ENCODE assay signal across 9 cellular contexts in the genomic region with DNA sequence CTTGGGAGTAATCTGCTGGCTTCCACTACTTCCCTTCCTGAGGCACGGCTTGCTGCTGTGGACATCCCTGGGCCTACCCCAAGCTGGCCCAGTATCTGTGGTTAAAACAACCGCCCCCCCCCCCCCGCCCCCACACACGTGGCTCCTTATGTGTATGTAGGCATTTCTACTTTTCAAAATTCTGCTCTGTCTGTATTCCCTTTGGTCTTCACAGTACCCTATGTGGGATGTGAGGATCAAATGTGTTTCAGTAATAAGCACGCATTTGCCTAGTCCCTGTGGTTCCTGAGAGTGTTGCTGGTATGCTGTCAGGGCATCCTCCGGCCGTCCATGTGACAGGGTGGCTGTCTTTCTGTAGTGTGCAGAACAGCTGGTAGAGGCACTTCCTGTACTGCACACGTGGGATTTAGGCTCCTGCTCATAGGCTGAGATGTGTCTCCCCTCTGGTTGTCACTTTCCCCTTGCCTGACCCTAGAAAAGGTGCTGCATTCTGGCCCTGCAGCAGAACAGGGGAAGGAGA.
A peak's percentile ranks its signal among the peaks of the same experiment; 100 is the strongest.
DNase-seq lines count a peak whose midpoint lies in the region; ATAC-seq, FAIRE-seq and TF ChIP-seq lines count a peak whose summit lies in the region.
"Had no signal": no experiment of that assay in that cellular context is flagged by ENCODE, and none has a peak within 500 bp of the region (broad histone marks: within the 10 kb centered on the region; RNA-seq: fewer than 3 reads in every experiment).

No MANE protein-coding gene starts in this region.

- no peak for FAIRE-seq in H54 (lab: Jason Lieb, UNC)

- no peaks in the 10 kb centered on the region for H3K36me3 ChIP-seq in GM06990 (ENCODE audit: control insufficient read depth, insufficient read depth, low read length)

- peak overlapping the region; percentile 83 for H3K27ac ChIP-seq in HL-60 (replicated peaks)

- peak; percentile 48 for DNase-seq in GM06990 (ENCODE audit: extremely low read depth, insufficient read length)
- peak; percentile 68 to 84 for DNase-seq in HL-60 (ENCODE audit: low read depth in 1 of 2, low spot score in 1 of 2)
- peak; percentile 27 for DNase-seq in T-helper 22 cell (ENCODE audit: low read depth)
- DNase-seq in choroid plexus epithelial cell (ENCODE audit: low read depth), result peak; percentile 23
- DNase-seq in stimulated activated CD8-positive, alpha-beta memory T cell treated with anti-CD3 and anti-CD28 coated beads, Interleukin-12 subunit alpha, Interleukin-12 subunit beta, amount 100 ng/mL, for 1 hour (ENCODE audit: low read depth), result peak; percentile 37
- no peak for DNase-seq in H54 (ENCODE audit: insufficient read length, low spot score)
- no peak for DNase-seq in inferior parietal cortex (ENCODE audit: extremely low spot score)
- DNase-seq: heart left ventricle had no signal

- no peak for TF ChIP-seq POLR2A in H54 (IDR thresholded peaks at IDR 0.05; ENCODE audit: low read depth, low read length)

- ATAC-seq in GM21381 (IDR thresholded peaks at IDR 0.05; ENCODE audit: unreplicated experiment), result peak; percentile 59

- TF ChIP-seq CTCF in GM06990 (IDR thresholded peaks at IDR 0.05; ENCODE audit: insufficient read depth, low read length, poor library complexity, severe bottlenecking) (no peak), HL-60 (IDR thresholded peaks at IDR 0.05; ENCODE audit: insufficient read depth, low read length) (no peak), choroid plexus epithelial cell (conservative IDR thresholded peaks at IDR 0.05; ENCODE audit: low read depth, low read length) (no peak)

- H3K27me3 ChIP-seq in GM06990 (replicated peaks; ENCODE audit: control insufficient read depth, insufficient read depth, low read length) (no peaks in the 10 kb centered on the region), HL-60 (ENCODE audit: insufficient read depth, poor library complexity, severe bottlenecking) (no peaks in the 10 kb centered on the region)
- H3K27me3 ChIP-seq: heart left ventricle had no signal

- no peak overlapping the region for H3K4me3 ChIP-seq in GM06990 (replicated peaks; ENCODE audit: low read depth, low read length)
- no peak overlapping the region for H3K4me3 ChIP-seq in HL-60 (replicated peaks; ENCODE audit: insufficient read depth, low read length)
- no peak overlapping the region for H3K4me3 ChIP-seq in choroid plexus epithelial cell (ENCODE audit: low read depth, low read length)
- H3K4me3 ChIP-seq: heart left ventricle had no signal

Comparison
In these comparisons a context has a peak if more than half of its experiments do, and no peak if none do; other contexts are left out.
1. DNase-seq: peak in GM06990 (single experiment), HL-60 (2 of 2), T-helper 22 cell (single experiment), choroid plexus epithelial cell (single experiment) and stimulated activated CD8-positive, alpha-beta memory T cell treated with anti-CD3 and anti-CD28 coated beads, Interleukin-12 subunit alpha, Interleukin-12 subunit beta, amount 100 ng/mL, for 1 hour (single experiment); none in H54 (single experiment) and inferior parietal cortex (single experiment).